ENCODE assay signal across 8 cellular contexts in genomic region chr9:120792898-120793765, GRCh38. TPM values are rescaled to one million over a fixed set of nuclear protein-coding genes. Genes with fewer than 3 reads are reported as not detected.
DNase-seq lines count a peak whose midpoint lies in the region; ATAC-seq and TF ChIP-seq lines count a peak whose summit lies in the region.

A gene with protein sequence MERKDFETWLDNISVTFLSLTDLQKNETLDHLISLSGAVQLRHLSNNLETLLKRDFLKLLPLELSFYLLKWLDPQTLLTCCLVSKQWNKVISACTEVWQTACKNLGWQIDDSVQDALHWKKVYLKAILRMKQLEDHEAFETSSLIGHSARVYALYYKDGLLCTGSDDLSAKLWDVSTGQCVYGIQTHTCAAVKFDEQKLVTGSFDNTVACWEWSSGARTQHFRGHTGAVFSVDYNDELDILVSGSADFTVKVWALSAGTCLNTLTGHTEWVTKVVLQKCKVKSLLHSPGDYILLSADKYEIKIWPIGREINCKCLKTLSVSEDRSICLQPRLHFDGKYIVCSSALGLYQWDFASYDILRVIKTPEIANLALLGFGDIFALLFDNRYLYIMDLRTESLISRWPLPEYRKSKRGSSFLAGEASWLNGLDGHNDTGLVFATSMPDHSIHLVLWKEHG (minus strand): TSS chr9:120793416. CDS start chr9:120788258, 5,158 bp downstream.

- H3K4me3 ChIP-seq in DND-41 (ENCODE audit: low read depth in 1 of 2, low read length in 2 of 2), result peak within 1 kb of the TSS; percentile 50 to 71
- H3K4me3 ChIP-seq in Karpas-422 (ENCODE audit: low read length), result peak within 1 kb of the TSS; percentile 98
- H3K4me3 ChIP-seq in RWPE2 (ENCODE audit: severe bottlenecking), result peak within 1 kb of the TSS; percentile 90
- H3K4me3 ChIP-seq in fibroblast of mammary gland (ENCODE audit: control insufficient read depth, low read depth, low read length), result peak within 1 kb of the TSS; percentile 99

- no peaks in the 10 kb centered on the region for H3K27me3 Mint-ChIP-seq in activated T-helper 2 cell treated with anti-CD3 and anti-CD28 coated beads, Interferon-gamma antibody, Interleukin-2, Interleukin-4, amounts not matched to agents 10 μg/mL and 5 μg/mL and 100 μg/mL, durations not matched to agents 14 hours and 24 hours and 36 hours (ENCODE audit: low read depth)
- H3K27me3 Mint-ChIP-seq in naive thymus-derived CD8-positive, alpha-beta T cell, result no peaks in the 10 kb centered on the region
- no peaks in the 10 kb centered on the region for H3K27me3 Mint-ChIP-seq in stimulated activated naive B cell treated with anti-CD40 and anti-IgM and Interleukin-4, amounts not matched to agents 10 μg/mL and 1 μg/mL and 100 μg/mL, for 72 hours

- H3K9me2 ChIP-seq in Karpas-422 (replicated peaks; ENCODE audit: insufficient read depth, low read length), result no peaks in the 10 kb centered on the region

- peak within 1 kb of the TSS; percentile 91 for H3K27ac ChIP-seq in DND-41 (ENCODE audit: low read length)
- peak within 1 kb of the TSS; percentile 85 for H3K27ac ChIP-seq in Karpas-422 (ENCODE audit: low read length)
- peak within 1 kb of the TSS; percentile 47 for H3K27ac ChIP-seq in RWPE2 (ENCODE audit: poor library complexity, severe bottlenecking)

- POLR2A ChIA-PET in naive thymus-derived CD8-positive, alpha-beta T cell (lab: Charles Lee), result interaction anchor here (0.8 to 2.1 kb wide), 31 partner anchors 9 to 409 kb away, joined by 3 to 27 read pairs (median 5); partner anchors contain the start of genes PHF19, PSMD5, RAB14 and TRAF1

- H3K4me3 Mint-ChIP-seq in activated T-helper 2 cell treated with anti-CD3 and anti-CD28 coated beads, Interferon-gamma antibody, Interleukin-2, Interleukin-4, amounts not matched to agents 10 μg/mL and 5 μg/mL and 100 μg/mL, durations not matched to agents 14 hours and 24 hours and 36 hours (ENCODE audit: low read depth), result peak within 1 kb of the TSS; percentile 87
- H3K4me3 Mint-ChIP-seq in naive thymus-derived CD8-positive, alpha-beta T cell, result peak within 1 kb of the TSS; percentile 82 to 98 (median 91)
- peak within 1 kb of the TSS; percentile 94 to 96 for H3K4me3 Mint-ChIP-seq in stimulated activated naive B cell treated with anti-CD40 and anti-IgM and Interleukin-4, amounts not matched to agents 10 μg/mL and 1 μg/mL and 100 μg/mL, for 72 hours

- no peaks in the 10 kb centered on the region for H3K9me3 Mint-ChIP-seq in activated T-helper 2 cell treated with anti-CD3 and anti-CD28 coated beads, Interferon-gamma antibody, Interleukin-2, Interleukin-4, amounts not matched to agents 10 μg/mL and 5 μg/mL and 100 μg/mL, durations not matched to agents 14 hours and 24 hours and 36 hours
- H3K9me3 Mint-ChIP-seq in naive thymus-derived CD8-positive, alpha-beta T cell, result no peaks in the 10 kb centered on the region
- no peaks in the 10 kb centered on the region for H3K9me3 Mint-ChIP-seq in stimulated activated naive B cell treated with anti-CD40 and anti-IgM and Interleukin-4, amounts not matched to agents 10 μg/mL and 1 μg/mL and 100 μg/mL, for 72 hours

- H3K9ac ChIP-seq in DND-41 (ENCODE audit: low read depth, low read length) (peak within 1 kb of the TSS; percentile 84), Karpas-422 (ENCODE audit: low read length) (peak within 1 kb of the TSS; percentile 90)

- ATAC-seq in DND-41 (ENCODE audit: insufficient read depth, low read depth) (peak; percentile 96), GM21825 (IDR thresholded peaks at IDR 0.05; ENCODE audit: unreplicated experiment) (peak; percentile 93), RWPE2 (ENCODE audit: low read depth) (peak; percentile 95)
- ATAC-seq in naive thymus-derived CD8-positive, alpha-beta T cell, result peak; percentile 81 to 84
- peak; percentile 93 to 97 for ATAC-seq in stimulated activated naive B cell treated with anti-CD40 and anti-IgM and Interleukin-4, amounts not matched to agents 10 μg/mL and 1 μg/mL and 100 μg/mL, for 72 hours (replicated peaks)

- H3K36me3 ChIP-seq in DND-41 (ENCODE audit: insufficient read depth, low read length) (peaks cover 21% of the 10 kb centered on the region; the same call in 1 of the 2 replicates), Karpas-422 (ENCODE audit: insufficient read depth, low read length) (peaks cover 25% of the 10 kb centered on the region), RWPE2 (ENCODE audit: low read depth) (peaks cover 39% of the 10 kb centered on the region)

- H3K27ac Mint-ChIP-seq in activated T-helper 2 cell treated with anti-CD3 and anti-CD28 coated beads, Interferon-gamma antibody, Interleukin-2, Interleukin-4, amounts not matched to agents 10 μg/mL and 5 μg/mL and 100 μg/mL, durations not matched to agents 14 hours and 24 hours and 36 hours, result peak within 1 kb of the TSS; percentile 91
- peak within 1 kb of the TSS; percentile 90 to 99 (median 97) for H3K27ac Mint-ChIP-seq in naive thymus-derived CD8-positive, alpha-beta T cell
- peak within 1 kb of the TSS; percentile 96 for H3K27ac Mint-ChIP-seq in stimulated activated naive B cell treated with anti-CD40 and anti-IgM and Interleukin-4, amounts not matched to agents 10 μg/mL and 1 μg/mL and 100 μg/mL, for 72 hours

- H4K20me1 ChIP-seq in DND-41 (ENCODE audit: insufficient read depth, low read length) (no peaks in the 10 kb centered on the region), Karpas-422 (ENCODE audit: insufficient read depth, low read depth, low read length) (peaks cover 5% of the 10 kb centered on the region; the same call in 1 of the 2 replicates)

- peaks cover 35% of the 10 kb centered on the region for H3K36me3 Mint-ChIP-seq in activated T-helper 2 cell treated with anti-CD3 and anti-CD28 coated beads, Interferon-gamma antibody, Interleukin-2, Interleukin-4, amounts not matched to agents 10 μg/mL and 5 μg/mL and 100 μg/mL, durations not matched to agents 14 hours and 24 hours and 36 hours (ENCODE audit: low read depth)
- H3K36me3 Mint-ChIP-seq in naive thymus-derived CD8-positive, alpha-beta T cell, result peaks cover 3 to 29% (median 5%) of the 10 kb centered on the region in 3 donors
- peaks cover 3 to 21% of the 10 kb centered on the region in 2 donors for H3K36me3 Mint-ChIP-seq in stimulated activated naive B cell treated with anti-CD40 and anti-IgM and Interleukin-4, amounts not matched to agents 10 μg/mL and 1 μg/mL and 100 μg/mL, for 72 hours

- intact Hi-C loops in activated T-helper 2 cell treated with anti-CD3 and anti-CD28 coated beads, Interferon-gamma antibody, Interleukin-2, Interleukin-4, amounts not matched to agents 10 μg/mL and 5 μg/mL and 100 μg/mL, durations not matched to agents 14 hours and 24 hours and 36 hours (cut with micrococcal nuclease), result loop anchor here (1.0 to 5.0 kb wide), 4 partner anchors 50 to 281 kb away; partner anchors contain the start of genes CDK5RAP2, CNTRL and TRAF1

- TF ChIP-seq CTCF in DND-41 (IDR thresholded peaks at IDR 0.05; ENCODE audit: borderline replicate concordance, extremely low read depth, low read length, poor library complexity, severe bottlenecking), result no peak
- no peak for TF ChIP-seq CTCF in RWPE2 (IDR thresholded peaks at IDR 0.05; ENCODE audit: poor library complexity, severe bottlenecking)
- no peak for TF ChIP-seq CTCF in fibroblast of mammary gland (conservative IDR thresholded peaks at IDR 0.05; ENCODE audit: control insufficient read depth, insufficient read depth, low read depth, low read length)

- H3K9me3 ChIP-seq in DND-41 (ENCODE audit: insufficient read depth, low read length, severe bottlenecking) (no peaks in the 10 kb centered on the region), Karpas-422 (ENCODE audit: low read length) (no peaks in the 10 kb centered on the region), RWPE2 (ENCODE audit: severe bottlenecking) (no peaks in the 10 kb centered on the region)

- H2AFZ ChIP-seq in DND-41 (ENCODE audit: low read depth, low read length), result peak within 1 kb of the TSS; percentile 78
- no peak within 1 kb of the TSS for H2AFZ ChIP-seq in Karpas-422 (ENCODE audit: low read length)

- no peaks in the 10 kb centered on the region for H3K27me3 ChIP-seq in DND-41 (ENCODE audit: insufficient read depth, low read length, poor library complexity)
- no peaks in the 10 kb centered on the region for H3K27me3 ChIP-seq in Karpas-422 (ENCODE audit: low read length)
- no peaks in the 10 kb centered on the region for H3K27me3 ChIP-seq in RWPE2 (ENCODE audit: insufficient read depth, poor library complexity, severe bottlenecking)

- DNase-seq in DND-41, result peak; percentile 91
- peak; percentile 97 for DNase-seq in Karpas-422
- DNase-seq in RWPE2 (ENCODE audit: low spot score), result peak; percentile 86
- DNase-seq in activated T-helper 2 cell treated with anti-CD3 and anti-CD28 coated beads, Interferon-gamma antibody, Interleukin-2, Interleukin-4, amounts not matched to agents 10 μg/mL and 5 μg/mL and 100 μg/mL, durations not matched to agents 14 hours and 24 hours and 36 hours (ENCODE audit: low spot score), result peak; percentile 86
- DNase-seq in fibroblast of mammary gland (ENCODE audit: low read depth), result peak; percentile 85
- DNase-seq in naive thymus-derived CD8-positive, alpha-beta T cell, result peak; percentile 75 to 87 (median 80)
- peak; percentile 84 for DNase-seq in stimulated activated naive B cell treated with anti-CD40 and anti-IgM and Interleukin-4, amounts not matched to agents 10 μg/mL and 1 μg/mL and 100 μg/mL, for 72 hours

- peaks cover 39% of the 10 kb centered on the region for H3K4me1 ChIP-seq in DND-41 (ENCODE audit: insufficient read depth, low read length)
- H3K4me1 ChIP-seq in Karpas-422 (ENCODE audit: low read length), result peaks cover 61% of the 10 kb centered on the region
- peaks cover 11% of the 10 kb centered on the region for H3K4me1 ChIP-seq in RWPE2 (ENCODE audit: insufficient read depth, poor library complexity, severe bottlenecking)

- H3K79me2 ChIP-seq in DND-41 (ENCODE audit: insufficient read depth, low read length), result peaks cover 62% of the 10 kb centered on the region
- H3K79me2 ChIP-seq in Karpas-422 (ENCODE audit: low read length), result peaks cover 74% of the 10 kb centered on the region

- peaks cover 40% of the 10 kb centered on the region for H3K4me1 Mint-ChIP-seq in activated T-helper 2 cell treated with anti-CD3 and anti-CD28 coated beads, Interferon-gamma antibody, Interleukin-2, Interleukin-4, amounts not matched to agents 10 μg/mL and 5 μg/mL and 100 μg/mL, durations not matched to agents 14 hours and 24 hours and 36 hours (ENCODE audit: low read depth)
- H3K4me1 Mint-ChIP-seq in naive thymus-derived CD8-positive, alpha-beta T cell, result peaks cover 20 to 58% (median 56%) of the 10 kb centered on the region in 4 donors
- peaks cover 10 to 36% of the 10 kb centered on the region in 2 donors for H3K4me1 Mint-ChIP-seq in stimulated activated naive B cell treated with anti-CD40 and anti-IgM and Interleukin-4, amounts not matched to agents 10 μg/mL and 1 μg/mL and 100 μg/mL, for 72 hours

- H3K4me2 ChIP-seq in DND-41 (ENCODE audit: insufficient read depth, low read length) (peak within 1 kb of the TSS; percentile 94), Karpas-422 (ENCODE audit: low read depth, low read length, poor library complexity, severe bottlenecking) (peak within 1 kb of the TSS; percentile 84)

RNA-seq across cellular contexts. Expression of the gene that starts here (rescaled TPM):
- total RNA-seq in Karpas-422 (2014; rRNA removed; shearing (Covaris generic); ENCODE audit: low replicate concordance), result 40.8 and 42.0 TPM in 2 replicates
- total RNA-seq in activated T-helper 2 cell treated with anti-CD3 and anti-CD28 coated beads, Interferon-gamma antibody, Interleukin-2, Interleukin-4, amounts not matched to agents 10 μg/mL and 5 μg/mL and 100 μg/mL, durations not matched to agents 14 hours and 24 hours and 36 hours, result 79.7 and 80.2 TPM in 2 replicates
- 10 to 100 TPM; 76.9 to 81.8 TPM for total RNA-seq in naive thymus-derived CD8-positive, alpha-beta T cell
- polyA plus RNA-seq in naive thymus-derived CD8-positive, alpha-beta T cell, result 10 to 100 TPM; 29.6 to 37.1 (median 31.7) TPM

Comparison
In these comparisons a context has a peak if more than half of its experiments do, and no peak if none do; other contexts are left out.
1. Peak in every context shown above with its lines: DNase-seq, ATAC-seq, H3K4me3 ChIP-seq and H3K27ac ChIP-seq.